Comparison of ENCODE assay signal across 9 cellular contexts in genomic region chr11:12914401-12914912, GRCh38.
DNase-seq lines count a peak whose midpoint lies in the region; ATAC-seq lines count a peak whose summit lies in the region.
"Had no signal": no experiment of that assay in that cellular context is flagged by ENCODE, and none has a peak within 500 bp of the region (broad histone marks: within the 10 kb centered on the region; RNA-seq: fewer than 3 reads in every experiment).

No MANE protein-coding gene starts in this region.

- intact Hi-C loops in aorta (cut with DNase I), result no loop called here

- no peaks in the 10 kb centered on the region for H3K27me3 ChIP-seq in esophagus (ENCODE audit: control insufficient read depth in 1 of 2, insufficient read depth in 2 of 2, low read length in 2 of 2)
- no peaks in the 10 kb centered on the region for H3K27me3 ChIP-seq in aorta (ENCODE audit: control insufficient read depth in 1 of 2, insufficient read depth in 2 of 2, low read length in 1 of 2)

- H3K9me3 ChIP-seq in esophagus (ENCODE audit: control insufficient read depth in 2 of 2, insufficient read depth in 1 of 2, low read depth in 1 of 2, low read length in 1 of 2), result no peaks in the 10 kb centered on the region
- H3K9me3 ChIP-seq in aorta (ENCODE audit: control insufficient read depth, low read length), result no peaks in the 10 kb centered on the region

- H3K4me1 ChIP-seq in esophagus (ENCODE audit: control insufficient read depth in 2 of 2, insufficient read depth in 2 of 2, low read length in 1 of 2) (peaks cover 3 to 4% of the 10 kb centered on the region in 2 donors), aorta (ENCODE audit: control insufficient read depth in 1 of 2, insufficient read depth in 2 of 2, low read length in 2 of 2) (peaks cover 1 to 4% of the 10 kb centered on the region in 2 donors)

- 34 to 37% methylated on average over 11 of the region's 11 CpGs for WGBS in esophagus, 2 donors
- 7 to 8% methylated on average over 11 of the region's 11 CpGs for WGBS in aorta, 2 donors

- peak; percentile 54 for ATAC-seq in HG02678 (IDR thresholded peaks at IDR 0.05; ENCODE audit: unreplicated experiment)
- peak; percentile 88 for ATAC-seq in aorta (ENCODE audit: low FRiP score)

- DNase-seq in EL, result peak; percentile 18
- DNase-seq in RPMI7951 (ENCODE audit: low read depth), result peak; percentile 74
- peak; percentile 33 for DNase-seq in mucosa of gallbladder (ENCODE audit: low spot score)
- peak; percentile 72 to 88 for DNase-seq in aorta
- DNase-seq in NCI-H128 (lab: John Stamatoyannopoulos, UW; ENCODE audit: unreplicated experiment), result no peak
- no peak for DNase-seq in kidney glomerular epithelial cell (lab: John Stamatoyannopoulos, UW)

- H3K27ac ChIP-seq in esophagus (ENCODE audit: low read depth in 2 of 2, low read length in 1 of 2), result peak overlapping the region; percentile 5 to 24
- H3K27ac ChIP-seq in aorta (ENCODE audit: low read depth in 1 of 2, low read length in 2 of 2), result no peak overlapping the region

- H3K36me3 ChIP-seq in esophagus (ENCODE audit: control insufficient read depth in 2 of 2, insufficient read depth in 2 of 2, low read length in 1 of 2) (no peaks in the 10 kb centered on the region), aorta (ENCODE audit: control insufficient read depth in 1 of 2, insufficient read depth in 2 of 2, low read length in 1 of 2) (no peaks in the 10 kb centered on the region)

- H3K4me3 ChIP-seq in esophagus (ENCODE audit: low read depth in 1 of 2, low read length in 2 of 2) (no peak overlapping the region), aorta (ENCODE audit: low read length in 2 of 2) (no peak overlapping the region)
- H3K4me3 ChIP-seq: skin epidermis had no signal

Comparison
In these comparisons a context has a peak if more than half of its experiments do, and no peak if none do; other contexts are left out.
1. DNase-seq: peak in EL (single experiment), RPMI7951 (single experiment), mucosa of gallbladder (single experiment) and aorta (2 of 2); none in NCI-H128 (single experiment) and kidney glomerular epithelial cell (single experiment).
2. H3K27ac ChIP-seq: peak in esophagus (2 of 2); none in aorta (0 of 2).